Comparison of ENCODE assay signal across 3 cellular contexts in the genomic region with DNA sequence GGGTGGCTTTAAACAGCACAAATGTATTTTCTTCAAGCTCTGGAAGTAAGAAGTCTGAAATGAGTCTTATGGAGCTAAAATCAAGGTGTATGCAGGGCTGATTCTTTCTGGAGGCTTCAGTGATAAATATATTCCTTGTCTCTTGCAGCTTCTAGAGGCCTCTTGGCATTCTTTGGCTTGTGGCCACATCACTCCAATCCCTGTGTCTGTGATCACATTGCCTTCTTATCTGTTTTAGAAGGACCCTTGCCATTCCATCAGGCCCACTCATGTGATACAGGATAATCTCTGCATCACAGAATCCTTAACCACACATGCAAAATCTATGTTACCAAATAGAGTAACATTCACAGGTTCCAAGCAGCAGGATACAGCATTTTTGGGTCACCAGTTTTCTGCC.
"Had no signal": no experiment of that assay in that cellular context is flagged by ENCODE, and none has a peak within 500 bp of the region (broad histone marks: within the 10 kb centered on the region; RNA-seq: fewer than 3 reads in every experiment).

No MANE protein-coding gene starts in this region.

- H3K4me3 ChIP-seq: GM12878 had no signal

- ATAC-seq: GM12878 had no signal

- DNase-seq: GDM1, GF-D8 had no signal
